In genomic region chr6:21887301-21888185, GRCh38 we compare ENCODE assay signal across 11 cellular contexts.
DNase-seq lines count a peak whose midpoint lies in the region; ATAC-seq and TF ChIP-seq lines count a peak whose summit lies in the region.
"Had no signal": no experiment of that assay in that cellular context is flagged by ENCODE, and none has a peak within 500 bp of the region (broad histone marks: within the 10 kb centered on the region; RNA-seq: fewer than 3 reads in every experiment).

No MANE protein-coding gene starts in this region.

- DNase-seq in DMS79 (lab: John Stamatoyannopoulos, UW) (peak; percentile 16), NCI-H69 (lab: John Stamatoyannopoulos, UW) (peak; percentile 86), fibroblast of the aortic adventitia (ENCODE audit: low read depth) (peak; percentile 85), renal cortical epithelial cell (ENCODE audit: low read depth) (peak; percentile 75), COLO829 (ENCODE audit: low spot score) (no peak)
- no peak for DNase-seq in stimulated activated CD4-positive, alpha-beta T cell treated with anti-CD3 and anti-CD28 coated beads, Interleukin-1b, Interleukin-23, amount 100 ng/mL, for 48 hours
- DNase-seq: activated effector memory CD4-positive, alpha-beta T cell treated with Interleukin-2 at 50 U/mL for 16 hours; erythroblast; MM.1S had no signal

- TF ChIP-seq CTCF in fibroblast of the aortic adventitia (IDR thresholded peaks at IDR 0.05; ENCODE audit: insufficient read depth, low read length): no peak

- H3K4me3 ChIP-seq in fibroblast of the aortic adventitia (ENCODE audit: low read depth, low read length): no peak overlapping the region

- ATAC-seq in HG03432 (IDR thresholded peaks at IDR 0.05; ENCODE audit: unreplicated experiment) (no peak), HG02840 (IDR thresholded peaks at IDR 0.05; ENCODE audit: low FRiP score, unreplicated experiment) (no peak)

Comparison
In these comparisons a context has a peak if more than half of its experiments do, and no peak if none do; other contexts are left out.
1. DNase-seq: peak in DMS79 (single experiment), NCI-H69 (single experiment), fibroblast of the aortic adventitia (single experiment) and renal cortical epithelial cell (single experiment); none in stimulated activated CD4-positive, alpha-beta T cell treated with anti-CD3 and anti-CD28 coated beads, Interleukin-1b, Interleukin-23, amount 100 ng/mL, for 48 hours (single experiment) and COLO829 (single experiment).